In the genomic region with DNA sequence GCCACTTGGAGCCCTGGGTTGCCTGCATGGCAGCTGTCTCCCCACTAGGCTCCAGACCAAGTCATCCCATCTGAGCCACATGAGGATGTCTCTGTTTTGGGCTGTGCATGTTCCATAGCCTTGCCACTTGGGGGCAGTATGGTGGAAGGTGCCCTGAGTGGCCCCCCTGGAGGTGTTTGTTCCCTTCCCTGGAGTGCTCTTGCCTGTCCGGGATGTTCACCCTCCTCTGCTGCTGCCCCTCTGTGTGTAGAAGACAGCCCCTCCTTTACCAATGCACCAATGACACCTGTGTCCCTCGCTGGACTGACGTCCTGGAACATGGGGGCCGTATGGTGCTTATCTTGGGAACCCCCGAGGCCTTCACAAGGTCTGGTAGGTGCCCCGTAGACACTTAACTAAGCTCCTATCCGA, we compare ENCODE assay signal across 8 cellular contexts.
DNase-seq lines count a peak whose midpoint lies in the region; TF ChIP-seq lines count a peak whose summit lies in the region.

No MANE protein-coding gene starts in this region.

- TF ChIP-seq CTCF in AG09319 (IDR thresholded peaks at IDR 0.05; ENCODE audit: low read depth, low read length) (peak; percentile 22), GM13977 (IDR thresholded peaks at IDR 0.05; ENCODE audit: extremely low read depth, insufficient read depth, missing control alignments) (peak; percentile 44), fibroblast of villous mesenchyme (IDR thresholded peaks at IDR 0.05; ENCODE audit: insufficient read depth, low read depth, low read length) (peak; percentile 43)

- no peak overlapping the region for H3K4me3 ChIP-seq in fibroblast of villous mesenchyme (ENCODE audit: low read depth, low read length)

- DNase-seq in AG09319 (ENCODE audit: extremely low read depth, low read depth), result no peak
- no peak for DNase-seq in GM13977 (ENCODE audit: low spot score)
- DNase-seq in NAMALWA (ENCODE audit: low spot score), result peak; percentile 62
- no peak for DNase-seq in fibroblast of villous mesenchyme (ENCODE audit: low read depth)
- DNase-seq in activated T-cell treated with anti-CD3 and anti-CD28 coated beads for 4 hours, result no peak
- no peak for DNase-seq in cerebellar nuclear complex (lab: John Stamatoyannopoulos, UW)
- no peak for DNase-seq in effector CD8-positive, alpha-beta T cell (lab: John Stamatoyannopoulos, UW)
- no peak for DNase-seq in G401 (ENCODE audit: low spot score)

- in situ Hi-C loops in GM13977 (cut with MboI; ENCODE audit: low pct_unique_long_range_greater_than_20kb, low sequenced_read_pairs, unreplicated experiment) (no loop called here), G401 (cut with HindIII; ENCODE audit: low sequenced_read_pairs) (no loop called here)
